11 cellular contexts compared by ENCODE assay signal in genomic region chr12:114835031-114835430, GRCh38.
DNase-seq lines count a peak whose midpoint lies in the region; ATAC-seq and TF ChIP-seq lines count a peak whose summit lies in the region.
"Had no signal": no experiment of that assay in that cellular context is flagged by ENCODE, and none has a peak within 500 bp of the region (broad histone marks: within the 10 kb centered on the region; RNA-seq: fewer than 3 reads in every experiment).

No MANE protein-coding gene starts in this region.

- no peak overlapping the region for H3K4me3 ChIP-seq in RWPE2 (ENCODE audit: severe bottlenecking)
- H3K4me3 ChIP-seq in fibroblast of pulmonary artery (replicated peaks; ENCODE audit: low read depth, low read length), result no peak overlapping the region
- H3K4me3 ChIP-seq in smooth muscle cell, result no peak overlapping the region
- H3K4me3 ChIP-seq in osteoblast (ENCODE audit: insufficient read depth, low read length), result no peak overlapping the region

- DNase-seq in GM04504 (ENCODE audit: low read depth) (peak; percentile 37), RWPE2 (ENCODE audit: low spot score) (no peak), fibroblast of pulmonary artery (ENCODE audit: low read depth) (peak; percentile 92), smooth muscle cell (lab: John Stamatoyannopoulos, UW; ENCODE audit: unreplicated experiment) (no peak), GDM1 (lab: John Stamatoyannopoulos, UW) (no peak), COLO668 (lab: John Stamatoyannopoulos, UW; ENCODE audit: unreplicated experiment) (no peak), osteoblast (ENCODE audit: insufficient read length, low spot score, missing footprints) (no peak)
- DNase-seq: activated CD4-positive, CD25-positive, alpha-beta regulatory T cell treated with anti-CD3 and anti-CD28 coated beads, Interleukin-2, amount 50 U/mL, for 72 hours; COR-L47; left colon had no signal

- no peaks in the 10 kb centered on the region for H3K36me3 ChIP-seq in RWPE2 (ENCODE audit: low read depth)
- no peaks in the 10 kb centered on the region for H3K36me3 ChIP-seq in smooth muscle cell (ENCODE audit: low read depth)
- no peaks in the 10 kb centered on the region for H3K36me3 ChIP-seq in osteoblast (ENCODE audit: insufficient read depth, low read length)

- H4K20me1 ChIP-seq in smooth muscle cell (ENCODE audit: low read depth) (no peaks in the 10 kb centered on the region), osteoblast (ENCODE audit: insufficient read depth, low read length) (no peaks in the 10 kb centered on the region)

- no peak overlapping the region for H3K9ac ChIP-seq in smooth muscle cell (ENCODE audit: low read depth)

- no peak for TF ChIP-seq CTCF in RWPE2 (IDR thresholded peaks at IDR 0.05; ENCODE audit: poor library complexity, severe bottlenecking)
- TF ChIP-seq CTCF in fibroblast of pulmonary artery (IDR thresholded peaks at IDR 0.05; ENCODE audit: low read length, missing control alignments), result no peak
- no peak for TF ChIP-seq CTCF in smooth muscle cell (IDR thresholded peaks at IDR 0.05; ENCODE audit: borderline replicate concordance, insufficient read depth, poor library complexity, severe bottlenecking)
- TF ChIP-seq CTCF in osteoblast (IDR thresholded peaks at IDR 0.05; ENCODE audit: extremely low read depth, low read depth, low read length), result no peak

- peak; percentile 66; the same call in 2 of the 3 replicates for ATAC-seq in RWPE2 (ENCODE audit: low read depth)
- ATAC-seq: left colon, Right ventricle myocardium inferior had no signal

- H3K27ac ChIP-seq in RWPE2 (ENCODE audit: poor library complexity, severe bottlenecking) (no peak overlapping the region), smooth muscle cell (ENCODE audit: low read depth) (peak overlapping the region; percentile 42), osteoblast (ENCODE audit: low read depth, low read length) (no peak overlapping the region)

- no peaks in the 10 kb centered on the region for H3K79me2 ChIP-seq in smooth muscle cell (ENCODE audit: low read depth)
- no peaks in the 10 kb centered on the region for H3K79me2 ChIP-seq in osteoblast (ENCODE audit: insufficient read depth, low read length)

- peak overlapping the region; percentile 3 for H2AFZ ChIP-seq in smooth muscle cell (ENCODE audit: low read depth)
- H2AFZ ChIP-seq in osteoblast (ENCODE audit: low read length), result no peak overlapping the region

- 47% methylated on average over 2 of the region's 2 CpGs for WGBS in smooth muscle cell (ENCODE audit: low lambda C conversion rate)

- H3K27me3 ChIP-seq in RWPE2 (ENCODE audit: insufficient read depth, poor library complexity, severe bottlenecking) (no peaks in the 10 kb centered on the region), smooth muscle cell (ENCODE audit: low read depth) (no peaks in the 10 kb centered on the region), osteoblast (ENCODE audit: insufficient read depth, low read length) (no peaks in the 10 kb centered on the region)

- H3K4me2 ChIP-seq in smooth muscle cell (peak overlapping the region; percentile 31), osteoblast (ENCODE audit: insufficient read depth, low read length) (no peak overlapping the region)

- H3K9me3 ChIP-seq in RWPE2 (ENCODE audit: severe bottlenecking), result no peaks in the 10 kb centered on the region
- H3K9me3 ChIP-seq in smooth muscle cell (replicated peaks; ENCODE audit: low read depth), result no peaks in the 10 kb centered on the region
- H3K9me3 ChIP-seq in osteoblast (ENCODE audit: low read depth, low read length), result peaks cover 2% of the 10 kb centered on the region

- peaks cover 7% of the 10 kb centered on the region for H3K4me1 ChIP-seq in RWPE2 (ENCODE audit: insufficient read depth, poor library complexity, severe bottlenecking)
- no peaks in the 10 kb centered on the region for H3K4me1 ChIP-seq in smooth muscle cell (ENCODE audit: low read depth)
- H3K4me1 ChIP-seq in osteoblast (ENCODE audit: insufficient read depth, low read length), result peaks cover 13% of the 10 kb centered on the region

- H3F3A ChIP-seq in smooth muscle cell (ENCODE audit: low read depth), result no peaks in the 10 kb centered on the region

Comparison
In these comparisons a context has a peak if more than half of its experiments do, and no peak if none do; other contexts are left out.
1. DNase-seq: peak in GM04504 (single experiment) and fibroblast of pulmonary artery (single experiment); none in RWPE2 (single experiment), smooth muscle cell (single experiment), GDM1 (single experiment), COLO668 (single experiment) and osteoblast (single experiment).